In genomic region chr9:137067860-137068538, GRCh38 we compare ENCODE assay signal across 1 cellular context.
TF ChIP-seq lines count a peak whose summit lies in the region.

No MANE protein-coding gene starts in this region.

TF ChIP-seq in HepG2, 621 proteins besides CTCF, POLR2A, EP300 and RAD21 (continued from another document and continues in another):
- TF ChIP-seq CREBL2 (CRISPR knock-in tag; IDR thresholded peaks at IDR 0.05; ENCODE audit: borderline replicate concordance) (no peak), MEIS1 (CRISPR knock-in tag; IDR thresholded peaks at IDR 0.05; ENCODE audit: borderline replicate concordance) (no peak), ZIK1 (CRISPR knock-in tag; IDR thresholded peaks at IDR 0.05; ENCODE audit: borderline replicate concordance, low read depth) (no peak), NPAS2 (CRISPR knock-in tag; IDR thresholded peaks at IDR 0.05; ENCODE audit: borderline replicate concordance) (no peak), ZBTB44 (CRISPR knock-in tag; IDR thresholded peaks at IDR 0.05) (no peak), SRSF1 (optimal IDR thresholded peaks at IDR 0.05; ENCODE audit: low read depth, low read length) (no peak), ZNF660 (CRISPR knock-in tag; IDR thresholded peaks at IDR 0.05; ENCODE audit: borderline replicate concordance, low read depth) (no peak), EZH2 (conservative IDR thresholded peaks at IDR 0.05; ENCODE audit: low read depth, low read length) (no peak), ZNF350 (CRISPR knock-in tag; IDR thresholded peaks at IDR 0.05; ENCODE audit: borderline replicate concordance, low read depth) (peak; percentile 74; the same call in 1 of the 2 replicates), NFE2 (CRISPR knock-in tag; IDR thresholded peaks at IDR 0.05) (no peak), ZNF558 (CRISPR knock-in tag; IDR thresholded peaks at IDR 0.05; ENCODE audit: borderline replicate concordance) (no peak), ZNF839 (CRISPR knock-in tag; IDR thresholded peaks at IDR 0.05; ENCODE audit: borderline replicate concordance) (no peak), REXO4 (CRISPR knock-in tag; IDR thresholded peaks at IDR 0.05; ENCODE audit: borderline replicate concordance) (no peak), GZF1 (CRISPR knock-in tag; IDR thresholded peaks at IDR 0.05) (no peak), ZHX1 (CRISPR knock-in tag; IDR thresholded peaks at IDR 0.05; ENCODE audit: low read depth) (no peak), TFDP2 (CRISPR knock-in tag; IDR thresholded peaks at IDR 0.05) (no peak), ZNF3 (CRISPR knock-in tag; IDR thresholded peaks at IDR 0.05) (no peak), REPIN1 (CRISPR knock-in tag; IDR thresholded peaks at IDR 0.05; ENCODE audit: borderline replicate concordance, low read depth) (peak; percentile 75; the same call in 1 of the 2 replicates), SPEN (CRISPR knock-in tag; IDR thresholded peaks at IDR 0.05; ENCODE audit: low read depth) (peak; percentile 68), ZNF777 (CRISPR knock-in tag; IDR thresholded peaks at IDR 0.05) (no peak), ZSCAN9 (CRISPR knock-in tag; IDR thresholded peaks at IDR 0.05; ENCODE audit: borderline replicate concordance) (no peak), WIZ (CRISPR knock-in tag; IDR thresholded peaks at IDR 0.05) (no peak; the same call in 1 of the 2 replicates), IRF1 (CRISPR knock-in tag; IDR thresholded peaks at IDR 0.05; ENCODE audit: low read depth) (no peak), BCLAF1 (IDR thresholded peaks at IDR 0.05) (no peak), SOX6 (IDR thresholded peaks at IDR 0.05) (no peak), SOX6 (CRISPR knock-in tag; IDR thresholded peaks at IDR 0.05) (peak; percentile 70), SNAPC4 (CRISPR knock-in tag; IDR thresholded peaks at IDR 0.05) (peak; percentile 76; the same call in 1 of the 2 replicates), KLF12 (CRISPR knock-in tag; IDR thresholded peaks at IDR 0.05; ENCODE audit: borderline replicate concordance) (0 out of 2 replicates have a peak, but pooled peaks have one; percentile 70), KLF11 (CRISPR knock-in tag; IDR thresholded peaks at IDR 0.05) (no peak), TGIF2 (CRISPR knock-in tag; IDR thresholded peaks at IDR 0.05) (no peak), ZNF550 (CRISPR knock-in tag; IDR thresholded peaks at IDR 0.05; ENCODE audit: borderline replicate concordance) (no peak), EHMT2 (IDR thresholded peaks at IDR 0.05; ENCODE audit: borderline replicate concordance, low read depth, low read length) (no peak), ZNF639 (CRISPR knock-in tag; conservative IDR thresholded peaks at IDR 0.05) (no peak), ELF3 (CRISPR knock-in tag; IDR thresholded peaks at IDR 0.05) (peak; percentile 69), PAX8 (CRISPR knock-in tag; IDR thresholded peaks at IDR 0.05; ENCODE audit: borderline replicate concordance) (no peak), ZFP36L2 (CRISPR knock-in tag; IDR thresholded peaks at IDR 0.05) (no peak), ZNF281 (CRISPR knock-in tag; IDR thresholded peaks at IDR 0.05; ENCODE audit: borderline replicate concordance) (no peak; the same call in 1 of the 2 replicates), ATF7-NPFF (CRISPR knock-in tag; IDR thresholded peaks at IDR 0.05; ENCODE audit: low read depth) (no peak), ZFP90 (CRISPR knock-in tag; IDR thresholded peaks at IDR 0.05; ENCODE audit: borderline replicate concordance) (no peak), ZNF768 (CRISPR knock-in tag; IDR thresholded peaks at IDR 0.05) (no peak), ZNF335 (CRISPR knock-in tag; IDR thresholded peaks at IDR 0.05) (no peak)
